In the genomic region with DNA sequence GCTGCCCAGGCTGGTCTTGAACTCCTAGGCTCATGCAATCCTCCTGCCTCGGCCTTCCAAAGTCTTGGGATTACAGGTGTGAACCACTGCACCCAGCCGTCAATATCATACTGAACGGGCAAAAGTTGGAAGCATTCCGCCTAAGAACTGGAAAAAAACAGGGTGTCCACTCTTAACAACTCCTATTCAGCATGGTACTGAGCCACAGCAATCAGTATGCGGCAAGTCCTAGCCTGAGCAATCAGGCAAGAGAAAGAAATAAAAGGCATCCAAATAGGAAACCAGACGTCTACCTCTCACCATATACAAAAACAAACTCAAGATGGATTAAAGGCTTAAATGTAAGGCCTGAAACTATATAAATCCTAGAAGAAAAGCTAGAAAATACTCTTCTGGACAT, we compare ENCODE assay signal across 1 cellular context.
TF ChIP-seq lines count a peak whose summit lies in the region.

No MANE protein-coding gene starts in this region.

TF ChIP-seq in HCT116, 20 proteins besides CTCF, POLR2A, EP300 and RAD21 (continued from another document):
- TF ChIP-seq, protein P1, sequence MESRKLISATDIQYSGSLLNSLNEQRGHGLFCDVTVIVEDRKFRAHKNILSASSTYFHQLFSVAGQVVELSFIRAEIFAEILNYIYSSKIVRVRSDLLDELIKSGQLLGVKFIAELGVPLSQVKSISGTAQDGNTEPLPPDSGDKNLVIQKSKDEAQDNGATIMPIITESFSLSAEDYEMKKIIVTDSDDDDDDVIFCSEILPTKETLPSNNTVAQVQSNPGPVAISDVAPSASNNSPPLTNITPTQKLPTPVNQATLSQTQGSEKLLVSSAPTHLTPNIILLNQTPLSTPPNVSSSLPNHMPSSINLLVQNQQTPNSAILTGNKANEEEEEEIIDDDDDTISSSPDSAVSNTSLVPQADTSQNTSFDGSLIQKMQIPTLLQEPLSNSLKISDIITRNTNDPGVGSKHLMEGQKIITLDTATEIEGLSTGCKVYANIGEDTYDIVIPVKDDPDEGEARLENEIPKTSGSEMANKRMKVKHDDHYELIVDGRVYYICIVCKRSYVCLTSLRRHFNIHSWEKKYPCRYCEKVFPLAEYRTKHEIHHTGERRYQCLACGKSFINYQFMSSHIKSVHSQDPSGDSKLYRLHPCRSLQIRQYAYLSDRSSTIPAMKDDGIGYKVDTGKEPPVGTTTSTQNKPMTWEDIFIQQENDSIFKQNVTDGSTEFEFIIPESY (IDR thresholded peaks at IDR 0.05; ENCODE audit: extremely low read depth, insufficient replicate concordance, low read length): no peak
